26 cellular contexts compared by ENCODE assay signal in the genomic region with DNA sequence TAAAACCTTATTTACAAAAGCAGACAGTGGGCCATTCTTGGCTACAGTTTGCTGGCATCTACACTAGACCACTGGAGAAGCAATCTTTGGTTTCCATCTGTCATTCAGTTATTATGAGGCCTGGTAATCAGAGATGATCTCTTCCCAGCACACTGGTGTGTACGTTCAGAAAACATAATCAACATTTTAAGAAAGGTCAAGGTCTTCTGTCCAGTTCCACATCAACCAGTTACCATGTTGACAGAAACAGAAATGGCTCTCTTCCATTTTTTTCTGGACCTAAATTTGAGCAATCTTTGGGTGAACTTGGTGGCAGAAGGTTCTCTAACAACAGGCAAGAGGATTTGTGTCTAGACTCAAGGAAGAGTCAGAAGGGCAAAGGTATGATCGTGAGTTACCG.
"Had no signal": no experiment of that assay in that cellular context is flagged by ENCODE, and none has a peak within 500 bp of the region (broad histone marks: within the 10 kb centered on the region; RNA-seq: fewer than 3 reads in every experiment).

No MANE protein-coding gene starts in this region.

- H3K27me3 Mint-ChIP-seq: effector memory CD8-positive, alpha-beta T cell had no signal

- H3K9me3 ChIP-seq: colonic mucosa, esophagus squamous epithelium, gastrocnemius medialis, heart right ventricle, left lung, lower lobe of right lung, mucosa of descending colon had no signal

- H3K27me3 ChIP-seq: colonic mucosa, esophagus squamous epithelium, gastrocnemius medialis, heart right ventricle, left lung had no signal

- H3K27ac ChIP-seq: colonic mucosa, epithelial cell of prostate, esophagus squamous epithelium, gastrocnemius medialis, heart right ventricle, left lung, lower lobe of right lung had no signal

- H3K4me1 ChIP-seq: colonic mucosa, gastrocnemius medialis, lower lobe of right lung had no signal

- H3K4me3 ChIP-seq: colonic mucosa, esophagus squamous epithelium, gastrocnemius medialis, heart right ventricle, left lung, lower lobe of right lung, mucosa of descending colon had no signal

- FAIRE-seq: endometrium, islet of Langerhans, keratinocyte had no signal

- H3K27ac Mint-ChIP-seq: dendritic cell treated with granulocyte-macrophage colony-stimulating factor and Interleukin-4, amounts not matched to agents 40 ng/mL and 50 ng/mL, for 4 days; effector memory CD8-positive, alpha-beta T cell; endodermal cell; mesothelial cell of epicardium had no signal

- H3K36me3 Mint-ChIP-seq: mesothelial cell of epicardium had no signal

- H3K9me3 Mint-ChIP-seq: dendritic cell treated with granulocyte-macrophage colony-stimulating factor and Interleukin-4, amounts not matched to agents 40 ng/mL and 50 ng/mL, for 4 days; effector memory CD8-positive, alpha-beta T cell; endodermal cell; mesothelial cell of epicardium had no signal

- DNase-seq: colonic mucosa; cortex of kidney; effector CD8-positive, alpha-beta T cell; effector memory CD8-positive, alpha-beta T cell; endodermal cell; esophagus squamous epithelium; foreskin fibroblast; foreskin melanocyte; gastrocnemius medialis; glutamatergic neuron; head of caudate nucleus; heart right ventricle; hippocampal formation; left cardiac atrium; left lung; left ventricle myocardium superior; lower lobe of right lung; mesenchymal stem cell; mucosa of descending colon had no signal

- H3K4me3 Mint-ChIP-seq: dendritic cell treated with granulocyte-macrophage colony-stimulating factor and Interleukin-4, amounts not matched to agents 40 ng/mL and 50 ng/mL, for 4 days; effector memory CD8-positive, alpha-beta T cell; endodermal cell; mesothelial cell of epicardium had no signal

- H3K36me3 ChIP-seq: colonic mucosa, esophagus squamous epithelium, gastrocnemius medialis, heart right ventricle, left lung, lower lobe of right lung had no signal

- ATAC-seq: effector memory CD8-positive, alpha-beta T cell; esophagus mucosa; gastrocnemius medialis; heart right ventricle; left cardiac atrium; left lung; left ventricle myocardium superior; lower lobe of right lung; mucosa of descending colon had no signal
